Comparison of ENCODE assay signal across 23 cellular contexts in genomic region chr10:34348917-34349509, GRCh38.
"Had no signal": no experiment of that assay in that cellular context is flagged by ENCODE, and none has a peak within 500 bp of the region (broad histone marks: within the 10 kb centered on the region; RNA-seq: fewer than 3 reads in every experiment).

No MANE protein-coding gene starts in this region.

- H3K4me3 ChIP-seq: breast epithelium, coronary artery, esophagus squamous epithelium, gastrocnemius medialis, stomach, transverse colon, uterus had no signal

- H3K27ac Mint-ChIP-seq: activated CD4-positive, alpha-beta memory T cell treated with anti-CD3 and anti-CD28 coated beads for 36 hours; activated naive CD4-positive, alpha-beta T cell treated with anti-CD3 and anti-CD28 coated beads for 36 hours; activated naive CD8-positive, alpha-beta T cell treated with anti-CD3 and anti-CD28 coated beads, Interleukin-2, amount 10 ng/mL, durations not matched to agents 7 days and 5 days; endodermal cell; stimulated activated memory B cell treated with anti-CD40 and anti-IgM and Interleukin-4, amounts not matched to agents 10 μg/mL and 1 μg/mL and 100 μg/mL, for 72 hours had no signal

- H3K4me1 Mint-ChIP-seq: activated naive CD8-positive, alpha-beta T cell treated with anti-CD3 and anti-CD28 coated beads, Interleukin-2, amount 10 ng/mL, durations not matched to agents 7 days and 5 days; endodermal cell; stimulated activated memory B cell treated with anti-CD40 and anti-IgM and Interleukin-4, amounts not matched to agents 10 μg/mL and 1 μg/mL and 100 μg/mL, for 72 hours had no signal

- H3K27me3 ChIP-seq: breast epithelium, esophagus squamous epithelium, gastrocnemius medialis, stomach, transverse colon, uterus had no signal

- H3K36me3 ChIP-seq: breast epithelium, gastrocnemius medialis, transverse colon, uterus had no signal

- H3K4me1 ChIP-seq: breast epithelium, esophagus squamous epithelium, gastrocnemius medialis, parathyroid adenoma had no signal

- H3K36me3 Mint-ChIP-seq: activated CD4-positive, alpha-beta memory T cell treated with anti-CD3 and anti-CD28 coated beads for 36 hours; activated naive CD8-positive, alpha-beta T cell treated with anti-CD3 and anti-CD28 coated beads, Interleukin-2, amount 10 ng/mL, durations not matched to agents 7 days and 5 days; stimulated activated memory B cell treated with anti-CD40 and anti-IgM and Interleukin-4, amounts not matched to agents 10 μg/mL and 1 μg/mL and 100 μg/mL, for 72 hours had no signal

- H3K27me3 Mint-ChIP-seq: activated naive CD8-positive, alpha-beta T cell treated with anti-CD3 and anti-CD28 coated beads, Interleukin-2, amount 10 ng/mL, durations not matched to agents 7 days and 5 days; stimulated activated memory B cell treated with anti-CD40 and anti-IgM and Interleukin-4, amounts not matched to agents 10 μg/mL and 1 μg/mL and 100 μg/mL, for 72 hours had no signal

- DNase-seq: activated CD4-positive, alpha-beta memory T cell treated with anti-CD3 and anti-CD28 coated beads for 36 hours; activated CD4-positive, alpha-beta T cell treated with anti-CD3 and anti-CD28 coated beads for 48 hours; activated effector memory CD4-positive, alpha-beta T cell treated with Interleukin-2 at 50 U/mL for 16 hours; activated naive CD4-positive, alpha-beta T cell treated with anti-CD3 and anti-CD28 coated beads for 36 hours; activated naive CD8-positive, alpha-beta T cell treated with anti-CD3 and anti-CD28 coated beads, Interleukin-2, amount 10 ng/mL, durations not matched to agents 7 days and 5 days; activated T-cell treated with anti-CD3 and anti-CD28 coated beads, Interleukin-2, amount 50 U/mL, for 48 hours; amniotic stem cell; endodermal cell; esophagus squamous epithelium; gastrocnemius medialis; hypothalamus; islet precursor cell; left cardiac atrium; nucleus accumbens; right cardiac atrium; stomach; T-helper 9 cell; transverse colon; uterus had no signal

- H3K27ac ChIP-seq: breast epithelium, coronary artery, esophagus squamous epithelium, gastrocnemius medialis, parathyroid adenoma, stomach, transverse colon, uterus had no signal

- H3K9me3 Mint-ChIP-seq: activated naive CD4-positive, alpha-beta T cell treated with anti-CD3 and anti-CD28 coated beads for 36 hours; activated naive CD8-positive, alpha-beta T cell treated with anti-CD3 and anti-CD28 coated beads, Interleukin-2, amount 10 ng/mL, durations not matched to agents 7 days and 5 days had no signal

- H3K9me3 ChIP-seq: breast epithelium, esophagus squamous epithelium, gastrocnemius medialis, stomach, transverse colon, uterus had no signal

- ATAC-seq: gastrocnemius medialis; left cardiac atrium; right cardiac atrium; stimulated activated memory B cell treated with anti-CD40 and anti-IgM and Interleukin-4, amounts not matched to agents 10 μg/mL and 1 μg/mL and 100 μg/mL, for 72 hours had no signal

- H3K4me3 Mint-ChIP-seq: activated CD4-positive, alpha-beta memory T cell treated with anti-CD3 and anti-CD28 coated beads for 36 hours; activated naive CD4-positive, alpha-beta T cell treated with anti-CD3 and anti-CD28 coated beads for 36 hours; activated naive CD8-positive, alpha-beta T cell treated with anti-CD3 and anti-CD28 coated beads, Interleukin-2, amount 10 ng/mL, durations not matched to agents 7 days and 5 days; endodermal cell; stimulated activated memory B cell treated with anti-CD40 and anti-IgM and Interleukin-4, amounts not matched to agents 10 μg/mL and 1 μg/mL and 100 μg/mL, for 72 hours had no signal
